In the genomic region with DNA sequence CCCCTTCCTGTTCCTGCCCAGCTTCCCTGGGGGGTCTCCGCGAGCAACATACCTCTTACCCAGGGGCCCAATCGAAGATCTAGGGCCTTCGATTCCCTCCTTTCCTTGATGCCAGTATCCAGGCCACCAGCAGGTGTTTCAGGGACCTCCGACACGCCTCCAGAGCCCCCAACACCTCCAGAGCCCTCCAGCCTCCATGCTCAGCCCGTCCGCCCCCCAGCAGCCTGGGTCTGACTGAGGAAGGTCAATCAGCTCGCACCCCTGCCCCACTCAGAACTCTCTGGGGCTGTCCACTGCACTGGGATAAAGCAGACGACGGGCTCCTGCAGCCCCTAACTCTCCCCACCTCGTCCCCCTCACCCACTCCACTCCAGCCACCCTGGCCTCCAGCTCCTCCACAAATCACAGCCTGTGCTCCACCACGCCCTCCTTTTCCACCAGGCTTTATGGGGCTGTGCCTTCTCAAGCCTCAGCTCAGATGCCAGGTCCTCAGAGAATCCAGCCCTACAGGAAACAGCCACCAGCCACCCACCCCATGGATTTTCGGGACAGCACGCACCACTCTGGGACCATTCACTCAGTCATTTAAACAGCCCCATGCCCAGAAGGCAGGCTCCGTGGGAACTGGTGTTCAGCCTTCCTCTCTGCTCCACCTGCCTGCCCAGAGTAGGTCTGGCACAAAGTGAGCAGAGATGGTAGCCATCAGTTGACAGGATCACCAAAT, we compare ENCODE assay signal across 28 cellular contexts.
"Had no signal": no experiment of that assay in that cellular context is flagged by ENCODE, and none has a peak within 500 bp of the region (broad histone marks: within the 10 kb centered on the region; RNA-seq: fewer than 3 reads in every experiment).

No MANE protein-coding gene starts in this region.

- H3K9me3 ChIP-seq: esophagus muscularis mucosa, gastroesophageal sphincter, heart left ventricle, neutrophil, testis, tibial artery, upper lobe of left lung had no signal

- H3K27ac ChIP-seq: coronary artery, esophagus muscularis mucosa, foreskin keratinocyte, gastroesophageal sphincter, heart left ventricle, neutrophil, parathyroid adenoma, testis, tibial artery, upper lobe of left lung had no signal

- H3K4me1 Mint-ChIP-seq: immature natural killer cell, memory B cell had no signal

- H3K36me3 ChIP-seq: esophagus muscularis mucosa, gastroesophageal sphincter, heart left ventricle, neutrophil, tibial artery, upper lobe of left lung had no signal

- H2AFZ ChIP-seq: parathyroid adenoma had no signal

- H3K4me3 Mint-ChIP-seq: immature natural killer cell, memory B cell, natural killer cell had no signal

- H3K9me3 Mint-ChIP-seq: immature natural killer cell, memory B cell, natural killer cell had no signal

- H3K36me3 Mint-ChIP-seq: immature natural killer cell, memory B cell, natural killer cell had no signal

- H3K27me3 ChIP-seq: testis, upper lobe of left lung had no signal

- H3K4me3 ChIP-seq: coronary artery, esophagus muscularis mucosa, gastroesophageal sphincter, heart left ventricle, lung, smooth muscle cell, testis, tibial artery, upper lobe of left lung had no signal

- H3K4me1 ChIP-seq: foreskin keratinocyte, gastroesophageal sphincter, heart left ventricle, parathyroid adenoma, tibial artery had no signal

- H3K27ac Mint-ChIP-seq: immature natural killer cell, memory B cell, natural killer cell, progenitor cell of endocrine pancreas had no signal

- DNase-seq: dermis blood vessel endothelial cell; effector memory CD4-positive, alpha-beta T cell; foreskin keratinocyte; hippocampal formation; immature natural killer cell; islet precursor cell; left ventricle myocardium superior; natural killer cell; stimulated activated CD4-positive, alpha-beta T cell treated with anti-CD3 and anti-CD28 coated beads, Interleukin-12 subunit alpha, Interleukin-12 subunit beta, amount 100 ng/mL, for 4 hours; stimulated activated CD4-positive, alpha-beta T cell treated with anti-CD3 and anti-CD28 coated beads, Interleukin-1b, Interleukin-23, amount 100 ng/mL, for 48 hours; stimulated activated CD4-positive, alpha-beta T cell treated with anti-CD3 and anti-CD28 coated beads, Interleukin-4, amount 100 ng/mL, for 1 hour; stimulated activated CD8-positive, alpha-beta memory T cell treated with anti-CD3 and anti-CD28 coated beads, Interleukin-4, amount 100 ng/mL, for 48 hours; stimulated activated naive CD8-positive, alpha-beta T cell treated with anti-CD3 and anti-CD28 coated beads, Interleukin-15, Interleukin-2, amounts not matched to agents 100 U/mL and 50 U/mL, for 24 hours; substantia nigra; testis; tibial artery had no signal

- H3K9ac ChIP-seq: parathyroid adenoma had no signal

- H3K4me2 ChIP-seq: smooth muscle cell had no signal

- ATAC-seq: foreskin keratinocyte, gastroesophageal sphincter, heart left ventricle, left ventricle myocardium superior, sciatic nerve had no signal
